ENCODE assay signal across 8 cellular contexts in genomic region chr15:99631256-99631655, GRCh38.
DNase-seq lines count a peak whose midpoint lies in the region; ATAC-seq and TF ChIP-seq lines count a peak whose summit lies in the region.

No MANE protein-coding gene starts in this region.

- H3K9me3 Mint-ChIP-seq in IgD-negative memory B cell, result peaks cover 0 to 2% (median 0%) of the 10 kb centered on the region in 3 donors

- H3K36me3 Mint-ChIP-seq in IgD-negative memory B cell, result peaks cover 9% of the 10 kb centered on the region

- H3K27me3 Mint-ChIP-seq in IgD-negative memory B cell, result no peaks in the 10 kb centered on the region

- ATAC-seq in GM21526 (IDR thresholded peaks at IDR 0.05; ENCODE audit: low FRiP score, unreplicated experiment), result peak; percentile 92
- peak; percentile 62 to 65 for ATAC-seq in left cardiac atrium

- TF ChIP-seq CTCF in GM10266 (IDR thresholded peaks at IDR 0.05; ENCODE audit: control insufficient read depth, insufficient read depth, low read depth, missing control alignments), result no peak

- peak overlapping the region; percentile 74 to 98 (median 90) for H3K27ac Mint-ChIP-seq in IgD-negative memory B cell

- H3K4me1 Mint-ChIP-seq in IgD-negative memory B cell, result peaks cover 36 to 54% (median 47%) of the 10 kb centered on the region in 3 donors

- DNase-seq in GM10266 (ENCODE audit: extremely low spot score), result peak; percentile 38
- DNase-seq in left cardiac atrium, result no peak
- DNase-seq in activated CD8-positive, alpha-beta memory T cell treated with anti-CD3 and anti-CD28 coated beads, Interleukin-2, amount 50 U/mL, for 4 hours, result no peak
- no peak for DNase-seq in H4 (ENCODE audit: low spot score)
- DNase-seq in COLO668 (lab: John Stamatoyannopoulos, UW; ENCODE audit: unreplicated experiment), result no peak
- no peak for DNase-seq in HT-29 (ENCODE audit: low spot score)

- peak overlapping the region; percentile 54 to 79 (median 70) for H3K4me3 Mint-ChIP-seq in IgD-negative memory B cell

- intact Hi-C loops in left cardiac atrium (cut with DNase I), result no loop called here
